Comparison of ENCODE assay signal across 11 cellular contexts in the genomic region with DNA sequence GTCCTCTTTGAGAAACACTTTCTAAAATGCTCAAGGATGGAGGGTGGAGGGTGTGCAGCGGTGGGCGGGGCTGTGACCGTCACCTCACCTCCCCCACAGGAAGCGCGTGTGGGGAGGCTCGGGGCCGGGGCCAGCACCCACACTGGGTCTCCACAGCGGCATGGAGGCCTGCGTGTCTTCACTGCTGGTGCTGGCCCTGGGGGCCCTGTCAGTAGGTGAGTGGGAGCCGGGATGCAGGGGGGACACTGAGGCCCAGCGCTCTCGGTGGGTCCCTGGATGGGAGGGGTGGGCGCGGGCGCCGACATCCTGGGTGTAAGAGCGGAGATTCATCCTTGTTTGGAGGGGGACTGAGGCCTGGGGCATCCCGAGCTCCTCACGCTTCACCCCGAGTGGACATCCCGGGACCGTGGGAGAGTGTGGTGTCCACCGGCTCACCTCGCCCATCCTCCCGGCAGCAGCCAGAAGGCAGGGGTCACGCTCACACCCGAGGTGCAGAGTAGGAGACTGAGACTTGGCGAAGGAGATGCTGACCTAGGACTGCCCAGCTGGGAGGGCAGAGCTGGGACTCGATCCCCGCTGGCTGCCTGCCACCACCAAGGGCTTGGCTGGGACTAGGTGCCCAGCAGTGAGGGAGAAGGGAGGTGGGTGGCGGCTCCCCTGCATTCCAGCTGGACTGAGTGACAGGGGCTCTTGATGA. TPM values are rescaled to one million over a fixed set of nuclear protein-coding genes. Genes with fewer than 3 reads are reported as not detected.
A peak's percentile ranks its signal among the peaks of the same experiment; 100 is the strongest.
DNase-seq lines count a peak whose midpoint lies in the region; ATAC-seq lines count a peak whose summit lies in the region.
"Had no signal": no experiment of that assay in that cellular context is flagged by ENCODE, and none has a peak within 500 bp of the region (broad histone marks: within the 10 kb centered on the region; RNA-seq: fewer than 3 reads in every experiment).

Gene GZMM, plus strand, starts transcription at position 142 of the 697 bp plus-strand sequence. Its CDS starts 19 bp downstream, at position 161.

- peak within 1 kb of the TSS; percentile 95 to 97 for H3K27ac Mint-ChIP-seq in effector memory CD8-positive, alpha-beta T cell
- H3K27ac Mint-ChIP-seq: HFFc6, nephron had no signal

- H3K36me3 Mint-ChIP-seq in effector memory CD8-positive, alpha-beta T cell (ENCODE audit: insufficient read depth), result peaks cover 36% of the 10 kb centered on the region

- peak within 1 kb of the TSS; percentile 92 to 95 for H3K4me3 Mint-ChIP-seq in effector memory CD8-positive, alpha-beta T cell
- H3K4me3 Mint-ChIP-seq: HFFc6, nephron had no signal

- H3K9me3 Mint-ChIP-seq in effector memory CD8-positive, alpha-beta T cell, result no peaks in the 10 kb centered on the region
- H3K9me3 Mint-ChIP-seq: HFFc6, nephron had no signal

- peak; percentile 95 for ATAC-seq in effector memory CD8-positive, alpha-beta T cell (replicated peaks)
- ATAC-seq in HG03442 (IDR thresholded peaks at IDR 0.05; ENCODE audit: unreplicated experiment), result no peak

- in situ Hi-C loops in G401 (cut with HindIII; ENCODE audit: low sequenced_read_pairs), result no loop called here

- H3K27me3 Mint-ChIP-seq in effector memory CD8-positive, alpha-beta T cell, result no peaks in the 10 kb centered on the region

- peak; percentile 27 for DNase-seq in G401 (ENCODE audit: low spot score)
- peak; percentile 71 to 76 for DNase-seq in activated CD4-positive, alpha-beta T cell treated with anti-CD3 and anti-CD28 coated beads, Interleukin-2, amount 50 U/mL, for 48 hours
- peak; percentile 85 to 88 (median 87) for DNase-seq in effector memory CD8-positive, alpha-beta T cell
- peak; percentile 69 to 78 for DNase-seq in stimulated activated CD4-positive, alpha-beta T cell treated with anti-CD3 and anti-CD28 coated beads, Interleukin-4, amount 100 ng/mL, for 4 hours
- DNase-seq in COLO668 (lab: John Stamatoyannopoulos, UW; ENCODE audit: unreplicated experiment), result no peak
- DNase-seq in hippocampal formation (lab: John Stamatoyannopoulos, UW), result no peak
- DNase-seq in NCI-H1092 treated with DMSO at 0.1 percent for 48 hours (lab: John Stamatoyannopoulos, UW), result no peak
- DNase-seq: HFFc6 had no signal

- H3K4me1 Mint-ChIP-seq in effector memory CD8-positive, alpha-beta T cell (ENCODE audit: low read depth in 2 of 2), result peaks cover 14 to 23% of the 10 kb centered on the region in 2 donors
- H3K4me1 Mint-ChIP-seq: nephron had no signal

RNA-seq across cellular contexts. Expression of gene GZMM, which starts in this region (rescaled TPM):
- total RNA-seq in G401 (2014; rRNA removed; shearing (Covaris generic)), result 0.17 and 0.74 TPM in 2 replicates
- total RNA-seq: NCI-H460 had no signal

Comparison
In these comparisons a context has a peak if more than half of its experiments do, and no peak if none do; other contexts are left out.
1. Peak in DNase-seq in G401; RNA of the gene not detected or under 1 TPM.
2. DNase-seq: peak in activated CD4-positive, alpha-beta T cell treated with anti-CD3 and anti-CD28 coated beads, Interleukin-2, amount 50 U/mL, for 48 hours (2 of 2), effector memory CD8-positive, alpha-beta T cell (3 of 3) and stimulated activated CD4-positive, alpha-beta T cell treated with anti-CD3 and anti-CD28 coated beads, Interleukin-4, amount 100 ng/mL, for 4 hours (2 of 2); none in COLO668 (single experiment), hippocampal formation (0 of 2) and NCI-H1092 treated with DMSO at 0.1 percent for 48 hours (single experiment).